ENCODE assay signal across 10 cellular contexts in the genomic region with DNA sequence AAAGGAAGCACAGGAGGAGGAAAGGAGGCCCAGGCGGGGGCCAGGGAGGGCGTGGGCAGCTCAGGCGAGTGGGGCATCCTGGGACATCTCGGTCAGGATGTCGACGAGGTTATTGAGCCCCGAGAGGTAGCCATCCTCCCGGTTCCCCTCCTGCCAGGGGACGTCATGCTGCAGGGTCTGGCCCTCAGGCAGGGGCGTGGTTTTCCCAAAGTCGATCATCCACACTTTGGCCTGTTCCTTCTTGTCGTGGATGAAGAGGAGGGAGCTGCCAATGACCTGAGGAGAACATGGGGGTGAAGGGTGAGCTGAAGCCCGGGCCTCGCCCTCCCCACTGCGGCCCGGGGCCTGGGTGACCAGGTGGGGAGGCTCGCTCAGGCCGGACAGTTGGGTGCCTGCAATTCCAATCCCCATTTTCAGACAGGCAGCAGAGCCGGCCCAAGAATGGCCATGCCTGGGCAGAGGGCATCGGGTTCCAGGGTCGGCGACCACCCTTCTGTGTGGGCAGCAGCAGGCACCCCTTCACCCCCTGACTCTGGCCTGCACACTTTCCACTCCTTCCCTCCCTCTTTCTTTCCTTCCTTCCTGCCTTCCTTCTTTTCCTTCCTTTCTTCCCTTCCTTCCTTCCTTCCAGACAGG.
DNase-seq lines count a peak whose midpoint lies in the region; ATAC-seq, FAIRE-seq and TF ChIP-seq lines count a peak whose summit lies in the region.
"Had no signal": no experiment of that assay in that cellular context is flagged by ENCODE, and none has a peak within 500 bp of the region (broad histone marks: within the 10 kb centered on the region; RNA-seq: fewer than 3 reads in every experiment).

No MANE protein-coding gene starts in this region.

- peaks cover 18% of the 10 kb centered on the region for H3K4me1 ChIP-seq in keratinocyte (ENCODE audit: control insufficient read depth, extremely low read depth, insufficient read depth, low read length)

- no peak overlapping the region for H2AFZ ChIP-seq in keratinocyte (ENCODE audit: control insufficient read depth, low read length)

- TF ChIP-seq CTCF in keratinocyte (optimal IDR thresholded peaks at IDR 0.05 in 1 of 3, IDR thresholded peaks at IDR 0.05 in 1 of 3, conservative IDR thresholded peaks at IDR 0.05 in 1 of 3; ENCODE audit: extremely low read depth in 1 of 3, insufficient read depth in 2 of 3, low read length in 3 of 3) = no peak

- no peaks in the 10 kb centered on the region for H3K9me3 Mint-ChIP-seq in activated CD4-positive, alpha-beta T cell treated with anti-CD3 and anti-CD28 coated beads, Interleukin-2, amount 10 ng/mL, durations not matched to agents 7 days and 5 days
- H3K9me3 Mint-ChIP-seq in activated T-helper 17 cell treated with anti-CD3 and anti-CD28 coated beads, Interleukin-2, amount 50 U/mL, for 72 hours = no peaks in the 10 kb centered on the region

- peak overlapping the region; percentile 91 for H3K27ac Mint-ChIP-seq in activated CD4-positive, alpha-beta T cell treated with anti-CD3 and anti-CD28 coated beads, Interleukin-2, amount 10 ng/mL, durations not matched to agents 7 days and 5 days
- H3K27ac Mint-ChIP-seq in activated T-helper 17 cell treated with anti-CD3 and anti-CD28 coated beads, Interleukin-2, amount 50 U/mL, for 72 hours = peak overlapping the region; percentile 82

- DNase-seq in activated CD4-positive, alpha-beta T cell treated with anti-CD3 and anti-CD28 coated beads, Interleukin-2, amount 10 ng/mL, durations not matched to agents 7 days and 5 days = no peak
- no peak for DNase-seq in activated CD4-positive, alpha-beta T cell treated with anti-CD3 and anti-CD28 coated beads, Interleukin-2, amount 50 U/mL, for 1 hour
- DNase-seq in keratinocyte (ENCODE audit: low read depth, low spot score) (no peak), substantia nigra (lab: John Stamatoyannopoulos, UW) (no peak)

- H3K9me1 ChIP-seq in keratinocyte (ENCODE audit: control insufficient read depth, extremely low read depth, insufficient read depth, low read length) = no peaks in the 10 kb centered on the region

- peaks cover 3 to 8% of the 10 kb centered on the region in 2 experiments for H3K36me3 ChIP-seq in keratinocyte (ENCODE audit: control insufficient read depth in 2 of 2, extremely low read depth in 1 of 2, insufficient read depth in 2 of 2, low read length in 2 of 2)

- no peak overlapping the region for H3K4me3 ChIP-seq in keratinocyte (ENCODE audit: control insufficient read depth in 2 of 3, extremely low read depth in 1 of 3, insufficient read depth in 2 of 3, low read depth in 1 of 3, low read length in 3 of 3)
- H3K4me3 ChIP-seq: psoas muscle had no signal

- POLR2A ChIA-PET in activated CD4-positive, alpha-beta T cell treated with anti-CD3 and anti-CD28 coated beads, Interleukin-2, amount 10 ng/mL, durations not matched to agents 7 days and 5 days (lab: Charles Lee) = interaction anchor here (0.7 kb wide), 1 partner anchor 28 kb away, joined by 4 read pairs; no protein-coding TSS in a partner anchor

- H3K9ac ChIP-seq in keratinocyte (ENCODE audit: control insufficient read depth, extremely low read depth, insufficient read depth, low read length) = peak overlapping the region; percentile 37

- CTCF ChIA-PET in activated CD4-positive, alpha-beta T cell treated with anti-CD3 and anti-CD28 coated beads, Interleukin-2, amount 10 ng/mL, durations not matched to agents 7 days and 5 days (lab: Charles Lee) = interaction anchor here (1.0 to 4.8 kb wide), 9 partner anchors 8 to 193 kb away, joined by 3 to 44 read pairs (median 7); no protein-coding TSS in a partner anchor

- no peaks in the 10 kb centered on the region for H4K20me1 ChIP-seq in keratinocyte (ENCODE audit: control insufficient read depth, extremely low read depth, insufficient read depth, low read length)

- peak overlapping the region; percentile 62 for H3K4me3 Mint-ChIP-seq in activated CD4-positive, alpha-beta T cell treated with anti-CD3 and anti-CD28 coated beads, Interleukin-2, amount 10 ng/mL, durations not matched to agents 7 days and 5 days
- H3K4me3 Mint-ChIP-seq in activated T-helper 17 cell treated with anti-CD3 and anti-CD28 coated beads, Interleukin-2, amount 50 U/mL, for 72 hours = peak overlapping the region; percentile 73

- H3K4me1 Mint-ChIP-seq in activated CD4-positive, alpha-beta T cell treated with anti-CD3 and anti-CD28 coated beads, Interleukin-2, amount 10 ng/mL, durations not matched to agents 7 days and 5 days = peaks cover 45% of the 10 kb centered on the region
- peaks cover 18% of the 10 kb centered on the region for H3K4me1 Mint-ChIP-seq in activated T-helper 17 cell treated with anti-CD3 and anti-CD28 coated beads, Interleukin-2, amount 50 U/mL, for 72 hours

- no peak for ATAC-seq in activated T-helper 17 cell treated with anti-CD3 and anti-CD28 coated beads, Interleukin-2, amount 50 U/mL, for 72 hours (replicated peaks)
- no peak for ATAC-seq in HG03108 (IDR thresholded peaks at IDR 0.05; ENCODE audit: unreplicated experiment)
- no peak for ATAC-seq in HG03342 (IDR thresholded peaks at IDR 0.05; ENCODE audit: unreplicated experiment)
- ATAC-seq in HG03159 (IDR thresholded peaks at IDR 0.05; ENCODE audit: unreplicated experiment) = no peak

- no peaks in the 10 kb centered on the region for H3K79me2 ChIP-seq in keratinocyte (ENCODE audit: control insufficient read depth, insufficient read depth, low read length)

- no peaks in the 10 kb centered on the region for H3K9me3 ChIP-seq in keratinocyte (ENCODE audit: control insufficient read depth, low read depth, low read length)
- H3K9me3 ChIP-seq: psoas muscle had no signal

- dilution Hi-C loops in keratinocyte (cut with MboI; ENCODE audit: extremely low pct_ligation_motif_present, low sequenced_read_pairs) = loop anchor here (10.0 kb wide), 1 partner anchor 250 kb away; no protein-coding TSS in a partner anchor

- H3K27me3 Mint-ChIP-seq in activated CD4-positive, alpha-beta T cell treated with anti-CD3 and anti-CD28 coated beads, Interleukin-2, amount 10 ng/mL, durations not matched to agents 7 days and 5 days = no peaks in the 10 kb centered on the region
- H3K27me3 Mint-ChIP-seq in activated T-helper 17 cell treated with anti-CD3 and anti-CD28 coated beads, Interleukin-2, amount 50 U/mL, for 72 hours = no peaks in the 10 kb centered on the region

- peak overlapping the region; percentile 60 for H3K4me2 ChIP-seq in keratinocyte (ENCODE audit: control insufficient read depth, extremely low read depth, insufficient read depth, low read depth, low read length)

- no peaks in the 10 kb centered on the region for H3K27me3 ChIP-seq in keratinocyte (ENCODE audit: control insufficient read depth, extremely low read depth, insufficient read depth, low read length)

- H3K27ac ChIP-seq in keratinocyte (ENCODE audit: control insufficient read depth, insufficient read depth, low read length) (peak overlapping the region; percentile 40), substantia nigra (ENCODE audit: low read depth, low read length, poor library complexity, severe bottlenecking) (peak overlapping the region; percentile 81)

- peaks cover 42% of the 10 kb centered on the region for H3K36me3 Mint-ChIP-seq in activated CD4-positive, alpha-beta T cell treated with anti-CD3 and anti-CD28 coated beads, Interleukin-2, amount 10 ng/mL, durations not matched to agents 7 days and 5 days (ENCODE audit: low read depth)
- peaks cover 85% of the 10 kb centered on the region for H3K36me3 Mint-ChIP-seq in activated T-helper 17 cell treated with anti-CD3 and anti-CD28 coated beads, Interleukin-2, amount 50 U/mL, for 72 hours (ENCODE audit: low read depth)

- no peak for FAIRE-seq in keratinocyte (lab: Jason Lieb, UNC)
- FAIRE-seq: G401.6 had no signal
